Comparison of ENCODE assay signal across 21 cellular contexts in genomic region chr9:75995066-75995465, GRCh38.
A peak's percentile ranks its signal among the peaks of the same experiment; 100 is the strongest.
DNase-seq lines count a peak whose midpoint lies in the region; ATAC-seq and TF ChIP-seq lines count a peak whose summit lies in the region.
"Had no signal": no experiment of that assay in that cellular context is flagged by ENCODE, and none has a peak within 500 bp of the region (broad histone marks: within the 10 kb centered on the region; RNA-seq: fewer than 3 reads in every experiment).

No MANE protein-coding gene starts in this region.

- H3K4me3 Mint-ChIP-seq in chondrocyte (ENCODE audit: unreplicated experiment) = no peak overlapping the region
- no peak overlapping the region for H3K4me3 Mint-ChIP-seq in T-cell
- H3K4me3 Mint-ChIP-seq: CD8-positive, alpha-beta T cell had no signal

- peak overlapping the region; percentile 18 for H3K27ac Mint-ChIP-seq in chondrocyte (ENCODE audit: unreplicated experiment)
- H3K27ac Mint-ChIP-seq in T-cell = no peak overlapping the region
- H3K27ac Mint-ChIP-seq: CD8-positive, alpha-beta T cell had no signal

- DNase-seq in RPMI7951 (ENCODE audit: low read depth) = peak; percentile 8
- no peak for DNase-seq in chondrocyte (ENCODE audit: low spot score)
- peak; percentile 52 for DNase-seq in kidney tubule cell (ENCODE audit: low spot score)
- no peak for DNase-seq in T-cell
- no peak for DNase-seq in activated gamma-delta T cell treated with Interleukin-2 at 50 U/mL for 16 hours
- DNase-seq: C1 segment of cervical spinal cord; CD8-positive, alpha-beta T cell; DMS79 treated with DMSO at 0.1 percent for 48 hours; GF-D8; Karpas-422; NCI-H1092; NCI-H1417 treated with DMSO at 0.1 percent for 48 hours; NCI-H1694 treated with DMSO at 0.1 percent for 48 hours; NCI-H2081; NCI-H2227 treated with DMSO at 0.1 percent for 48 hours; NCI-H69; SHP77 treated with DMSO at 0.1 percent for 48 hours had no signal

- H3K27me3 Mint-ChIP-seq in chondrocyte (ENCODE audit: low read depth) = no peaks in the 10 kb centered on the region
- no peaks in the 10 kb centered on the region for H3K27me3 Mint-ChIP-seq in T-cell

- TF ChIP-seq CTCF in chondrocyte (IDR thresholded peaks at IDR 0.05) = no peak

- H3K36me3 Mint-ChIP-seq in chondrocyte (ENCODE audit: low read depth) (peaks cover 3% of the 10 kb centered on the region), T-cell (peaks cover 27% of the 10 kb centered on the region)

- POLR2A ChIA-PET in T-cell (lab: Charles Lee) = no interaction called here

- CTCF ChIA-PET in T-cell (lab: Charles Lee) = no interaction called here

- peaks cover 23% of the 10 kb centered on the region for H3K4me1 Mint-ChIP-seq in chondrocyte (ENCODE audit: low read depth)
- peaks cover 15 to 33% (median 29%) of the 10 kb centered on the region in 3 donors for H3K4me1 Mint-ChIP-seq in T-cell

- ATAC-seq in T-cell (replicated peaks in 1 of 4) (no peak), HG02852 (IDR thresholded peaks at IDR 0.05; ENCODE audit: unreplicated experiment) (no peak), GM19035 (IDR thresholded peaks at IDR 0.05; ENCODE audit: unreplicated experiment) (no peak)
- ATAC-seq: CD8-positive, alpha-beta T cell; HCT116; HepG2 had no signal

- H3K9me3 Mint-ChIP-seq in chondrocyte (ENCODE audit: low read depth) (peaks cover 6% of the 10 kb centered on the region), T-cell (no peaks in the 10 kb centered on the region)
- H3K9me3 Mint-ChIP-seq: CD8-positive, alpha-beta T cell had no signal

Comparison
In these comparisons a context has a peak if more than half of its experiments do, and no peak if none do; other contexts are left out.
1. DNase-seq: peak in RPMI7951 (single experiment) and kidney tubule cell (single experiment); none in chondrocyte (single experiment), T-cell (0 of 34) and activated gamma-delta T cell treated with Interleukin-2 at 50 U/mL for 16 hours (single experiment).